ENCODE assay signal across 11 cellular contexts in genomic region chr6:166465671-166466087, GRCh38.
A peak's percentile ranks its signal among the peaks of the same experiment; 100 is the strongest.
DNase-seq lines count a peak whose midpoint lies in the region; TF ChIP-seq lines count a peak whose summit lies in the region.
"Had no signal": no experiment of that assay in that cellular context is flagged by ENCODE, and none has a peak within 500 bp of the region (broad histone marks: within the 10 kb centered on the region; RNA-seq: fewer than 3 reads in every experiment).

No MANE protein-coding gene starts in this region.

- peak overlapping the region; percentile 24 for H3K27ac ChIP-seq in caudate nucleus (ENCODE audit: low read depth, low read length)
- H3K27ac ChIP-seq: colonic mucosa had no signal

- H3K4me3 Mint-ChIP-seq in HFFc6 (peak overlapping the region; percentile 72), type B pancreatic cell (no peak overlapping the region)
- no peak overlapping the region for H3K4me3 Mint-ChIP-seq in activated CD4-positive, alpha-beta memory T cell treated with anti-CD3 and anti-CD28 coated beads for 36 hours

- peak; percentile 67 for TF ChIP-seq CTCF in HFFc6 (IDR thresholded peaks at IDR 0.05)
- TF ChIP-seq CTCF in type B pancreatic cell (conservative IDR thresholded peaks at IDR 0.05): no peak

- H3K27ac Mint-ChIP-seq in HFFc6 (peak overlapping the region; percentile 83), type B pancreatic cell (peak overlapping the region; percentile 61)
- no peak overlapping the region for H3K27ac Mint-ChIP-seq in activated CD4-positive, alpha-beta memory T cell treated with anti-CD3 and anti-CD28 coated beads for 36 hours

- no peaks in the 10 kb centered on the region; the same call in 1 of the 2 replicates for H3K27me3 Mint-ChIP-seq in HFFc6 (ENCODE audit: insufficient read depth)
- no peaks in the 10 kb centered on the region for H3K27me3 Mint-ChIP-seq in type B pancreatic cell
- no peaks in the 10 kb centered on the region for H3K27me3 Mint-ChIP-seq in activated CD4-positive, alpha-beta memory T cell treated with anti-CD3 and anti-CD28 coated beads for 36 hours
- H3K27me3 Mint-ChIP-seq: progenitor cell of endocrine pancreas had no signal

- CTCF ChIA-PET in activated CD4-positive, alpha-beta memory T cell treated with anti-CD3 and anti-CD28 coated beads for 36 hours (lab: Charles Lee): no interaction called here

- peaks cover 5% of the 10 kb centered on the region; the same call in 1 of the 2 replicates for H3K9me3 Mint-ChIP-seq in HFFc6
- H3K9me3 Mint-ChIP-seq in type B pancreatic cell: no peaks in the 10 kb centered on the region
- no peaks in the 10 kb centered on the region for H3K9me3 Mint-ChIP-seq in activated CD4-positive, alpha-beta memory T cell treated with anti-CD3 and anti-CD28 coated beads for 36 hours

- DNase-seq in HFFc6 (peak; percentile 60), caudate nucleus (lab: John Stamatoyannopoulos, UW) (peak in 29 of 61 donors; percentile 17 to 69 (median 34)), iris pigment epithelial cell (ENCODE audit: low read depth) (peak; percentile 12), type B pancreatic cell (ENCODE audit: extremely low spot score, unreplicated experiment) (no peak), glomerular visceral epithelial cell (ENCODE audit: extremely low spot score) (no peak), epidermal melanocyte (ENCODE audit: insufficient read length, low spot score) (no peak)
- no peak for DNase-seq in activated CD4-positive, alpha-beta memory T cell treated with anti-CD3 and anti-CD28 coated beads for 36 hours
- DNase-seq in central memory CD4-positive, alpha-beta T cell: no peak
- DNase-seq: colonic mucosa, NCI-H510A had no signal

- H3K36me3 Mint-ChIP-seq in HFFc6 (ENCODE audit: low read depth) (peaks cover 5% of the 10 kb centered on the region), type B pancreatic cell (peaks cover 8% of the 10 kb centered on the region)
- H3K36me3 Mint-ChIP-seq in activated CD4-positive, alpha-beta memory T cell treated with anti-CD3 and anti-CD28 coated beads for 36 hours: no peaks in the 10 kb centered on the region

- H3K4me1 Mint-ChIP-seq in HFFc6 (ENCODE audit: low read depth) (peaks cover 29% of the 10 kb centered on the region), type B pancreatic cell (ENCODE audit: unreplicated experiment) (peaks cover 21% of the 10 kb centered on the region)
- H3K4me1 Mint-ChIP-seq in activated CD4-positive, alpha-beta memory T cell treated with anti-CD3 and anti-CD28 coated beads for 36 hours (ENCODE audit: low read depth): no peaks in the 10 kb centered on the region

- intact Hi-C loops in activated CD4-positive, alpha-beta memory T cell treated with anti-CD3 and anti-CD28 coated beads for 36 hours (cut with micrococcal nuclease): no loop called here

- POLR2A ChIA-PET in activated CD4-positive, alpha-beta memory T cell treated with anti-CD3 and anti-CD28 coated beads for 36 hours (lab: Charles Lee): no interaction called here

Comparison
In these comparisons a context has a peak if more than half of its experiments do, and no peak if none do; other contexts are left out.
1. DNase-seq: peak in HFFc6 (single experiment) and iris pigment epithelial cell (single experiment); none in type B pancreatic cell (single experiment), glomerular visceral epithelial cell (single experiment), activated CD4-positive, alpha-beta memory T cell treated with anti-CD3 and anti-CD28 coated beads for 36 hours (single experiment), epidermal melanocyte (single experiment) and central memory CD4-positive, alpha-beta T cell (single experiment).